ENCODE assay signal across 8 cellular contexts in the genomic region with DNA sequence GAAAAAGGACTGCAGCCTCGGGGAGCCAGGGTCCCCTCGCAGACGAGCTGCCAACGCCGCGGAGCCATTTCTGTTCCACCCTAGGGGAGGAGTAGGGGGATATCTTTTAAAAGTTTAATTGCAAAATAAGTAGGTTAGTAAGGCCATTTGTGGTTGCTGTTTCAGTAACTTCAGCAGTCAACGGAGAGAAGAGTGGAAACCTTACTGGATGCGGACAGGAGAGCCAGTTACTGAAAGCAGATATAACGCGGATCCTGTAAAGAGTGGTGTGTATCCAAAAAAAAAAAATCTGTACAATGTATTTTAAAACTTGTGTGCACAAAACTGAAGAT. TPM values are rescaled to one million over a fixed set of nuclear protein-coding genes. Genes with fewer than 3 reads are reported as not detected.
DNase-seq lines count a peak whose midpoint lies in the region; ATAC-seq and TF ChIP-seq lines count a peak whose summit lies in the region.

No MANE protein-coding gene starts in this region.

- no peaks in the 10 kb centered on the region for H3K9me2 ChIP-seq in OCI-LY1 (ENCODE audit: low read depth, low read length)

- H3K79me2 ChIP-seq in OCI-LY1 (ENCODE audit: insufficient read depth, low read length) (peaks cover 52% of the 10 kb centered on the region), trophoblast cell (ENCODE audit: control insufficient read depth, insufficient read depth, low read length, poor library complexity) (peaks cover 10% of the 10 kb centered on the region)

- H4K8ac ChIP-seq in trophoblast cell (ENCODE audit: low read depth, low read length), result peak overlapping the region; percentile 59

- ATAC-seq in HG02610 (IDR thresholded peaks at IDR 0.05; ENCODE audit: unreplicated experiment), result no peak

- H3K79me1 ChIP-seq in trophoblast cell (ENCODE audit: low read length), result peaks cover 13% of the 10 kb centered on the region

- H3K4me2 ChIP-seq in OCI-LY1 (ENCODE audit: low read length) (peak overlapping the region; percentile 96), trophoblast cell (ENCODE audit: low read length) (peak overlapping the region; percentile 79)

- no peak overlapping the region for H3K23ac ChIP-seq in trophoblast cell (ENCODE audit: low read length)

- DNase-seq in epithelial cell of esophagus (ENCODE audit: low read depth) (peak; percentile 35), trophoblast cell (no peak), T-helper 9 cell (no peak), GM13977 (ENCODE audit: low spot score) (no peak)
- no peak for DNase-seq in central memory CD4-positive, alpha-beta T cell

- peak overlapping the region; percentile 78 for H3K14ac ChIP-seq in trophoblast cell (ENCODE audit: low read length)

- H3K27ac ChIP-seq in OCI-LY1 (ENCODE audit: low read depth, low read length, poor library complexity, severe bottlenecking), result peak overlapping the region; percentile 92
- H3K27ac ChIP-seq in trophoblast cell (ENCODE audit: low read depth, low read length), result peak overlapping the region; percentile 93

- H3K18ac ChIP-seq in trophoblast cell (ENCODE audit: low read length), result peak overlapping the region; percentile 89

- H4K12ac ChIP-seq in trophoblast cell (ENCODE audit: low read depth, low read length), result no peak overlapping the region

- WGBS in trophoblast cell (ENCODE audit: extremely low coverage, insufficient coverage, insufficient read length), result no CpG with 5 or more reads among the region's 10 CpGs

- H3K9ac ChIP-seq in ES-I3 (ENCODE audit: low read depth, low read length) (peak overlapping the region; percentile 91), OCI-LY1 (ENCODE audit: low read length) (peak overlapping the region; percentile 96), trophoblast cell (ENCODE audit: low read length) (peak overlapping the region; percentile 81)

- H2BK5ac ChIP-seq in trophoblast cell (ENCODE audit: low read depth, low read length, poor library complexity), result peak overlapping the region; percentile 65

- peaks cover 18% of the 10 kb centered on the region; the same call in 1 of the 2 replicates for H3K4me1 ChIP-seq in ES-I3 (ENCODE audit: insufficient read depth, low read length)
- H3K4me1 ChIP-seq in OCI-LY1 (ENCODE audit: insufficient read depth, low read length, severe bottlenecking), result peaks cover 53% of the 10 kb centered on the region
- peaks cover 0 to 2% of the 10 kb centered on the region in 2 experiments for H3K4me1 ChIP-seq in trophoblast cell (ENCODE audit: control insufficient read depth in 1 of 2, insufficient read depth in 2 of 2, low read length in 2 of 2)

- no peaks in the 10 kb centered on the region; the same call in 1 of the 2 replicates for H3F3A ChIP-seq in OCI-LY1 (ENCODE audit: insufficient read depth, low read length)

- H3K36me3 ChIP-seq in ES-I3 (ENCODE audit: insufficient read depth, low read length) (0 out of 2 replicates have a peak, but pooled peaks cover 3% of the 10 kb centered on the region), OCI-LY1 (ENCODE audit: insufficient read depth, low read length) (peaks cover 44% of the 10 kb centered on the region), trophoblast cell (ENCODE audit: control insufficient read depth in 1 of 2, insufficient read depth in 2 of 2, low read length in 2 of 2) (peaks cover 0 to 2% of the 10 kb centered on the region in 2 experiments)

- H3K27me3 ChIP-seq in OCI-LY1 (ENCODE audit: insufficient read depth, low read length), result no peaks in the 10 kb centered on the region
- H3K27me3 ChIP-seq in trophoblast cell (ENCODE audit: insufficient read depth, low read length), result no peaks in the 10 kb centered on the region

- H3K9me3 ChIP-seq in ES-I3 (ENCODE audit: control insufficient read depth, insufficient read depth, low read length), result no peaks in the 10 kb centered on the region
- no peaks in the 10 kb centered on the region for H3K9me3 ChIP-seq in OCI-LY1 (ENCODE audit: low read length)
- no peaks in the 10 kb centered on the region for H3K9me3 ChIP-seq in trophoblast cell (ENCODE audit: insufficient read depth, low read depth, low read length)

- no peaks in the 10 kb centered on the region for H4K20me1 ChIP-seq in OCI-LY1 (ENCODE audit: insufficient read depth, low read length)

- H3K4ac ChIP-seq in trophoblast cell (ENCODE audit: low read depth, low read length), result peak overlapping the region; percentile 16

- H4K91ac ChIP-seq in trophoblast cell (ENCODE audit: low read depth, low read length), result peak overlapping the region; percentile 53

- in situ Hi-C loops in GM13977 (cut with MboI; ENCODE audit: low pct_unique_long_range_greater_than_20kb, low sequenced_read_pairs, unreplicated experiment), result loop anchor here (25.0 kb wide), 2 partner anchors 559 to 759 kb away; no protein-coding TSS in a partner anchor

- peak overlapping the region; percentile 66 for H2BK12ac ChIP-seq in trophoblast cell (ENCODE audit: low read length)

- TF ChIP-seq CTCF in OCI-LY1 (IDR thresholded peaks at IDR 0.05; ENCODE audit: low read length) (no peak), epithelial cell of esophagus (IDR thresholded peaks at IDR 0.05; ENCODE audit: insufficient read depth, low read depth, low read length, missing control alignments) (no peak), GM13977 (IDR thresholded peaks at IDR 0.05; ENCODE audit: extremely low read depth, insufficient read depth, missing control alignments) (no peak)

- H3K4me3 ChIP-seq in OCI-LY1 (ENCODE audit: low read depth, low read length, poor library complexity, severe bottlenecking) (peak overlapping the region; percentile 94), epithelial cell of esophagus (ENCODE audit: low read length) (peak overlapping the region; percentile 83), trophoblast cell (ENCODE audit: low read depth, low read length) (peak overlapping the region; percentile 86)

- no peak overlapping the region for H2AFZ ChIP-seq in OCI-LY1 (ENCODE audit: low read length)
- peak overlapping the region; percentile 80 for H2AFZ ChIP-seq in trophoblast cell (ENCODE audit: insufficient read depth, low read length, poor library complexity)

- no peak overlapping the region for H2AK5ac ChIP-seq in trophoblast cell (ENCODE audit: low read length)

- peak overlapping the region; percentile 40 for H2BK120ac ChIP-seq in trophoblast cell (ENCODE audit: insufficient read depth, low read length, poor library complexity)

RNA-seq across cellular contexts. Expression of a gene that starts 0.8 kb away (rescaled TPM):
- 145 and 154 TPM in 2 replicates for polyA plus RNA-seq in trophoblast cell (2013)
